ENCODE assay signal across 8 cellular contexts in genomic region chr2:217785544-217786045, GRCh38.
A peak's percentile ranks its signal among the peaks of the same experiment; 100 is the strongest.
DNase-seq lines count a peak whose midpoint lies in the region; ATAC-seq and TF ChIP-seq lines count a peak whose summit lies in the region.

No MANE protein-coding gene starts in this region.

- peak; percentile 70 for ATAC-seq in HG03354 (IDR thresholded peaks at IDR 0.05; ENCODE audit: poor library complexity, severe bottlenecking, unreplicated experiment)

- peak; percentile 96 for TF ChIP-seq CTCF in epithelial cell of esophagus (IDR thresholded peaks at IDR 0.05; ENCODE audit: insufficient read depth, low read depth, low read length, missing control alignments)

- DNase-seq in NCI-H510A treated with DMSO at 0.1 percent for 48 hours (lab: John Stamatoyannopoulos, UW) (peak; percentile 67), NCI-H510A (lab: John Stamatoyannopoulos, UW) (no peak), NOMO-1 (lab: John Stamatoyannopoulos, UW; ENCODE audit: unreplicated experiment in 2 of 2) (peak; percentile 44 to 50), epithelial cell of esophagus (ENCODE audit: low read depth) (peak; percentile 65)
- peak; percentile 37 to 78 (median 67) for DNase-seq in activated CD8-positive, alpha-beta memory T cell treated with anti-CD3 and anti-CD28 coated beads for 48 hours (ENCODE audit: low read depth in 2 of 3, low spot score in 2 of 3)
- DNase-seq in stimulated activated CD8-positive, alpha-beta memory T cell treated with anti-CD3 and anti-CD28 coated beads, Interleukin-4, amount 100 ng/mL, for 48 hours: peak; percentile 90

- H3K4me1 ChIP-seq in muscle layer of colon (ENCODE audit: insufficient read depth, low read length): peaks cover 8% of the 10 kb centered on the region

- H3K27ac ChIP-seq in muscle layer of colon (ENCODE audit: low read depth, low read length): peak overlapping the region; percentile 17

- peaks cover 16% of the 10 kb centered on the region for H3K36me3 ChIP-seq in muscle layer of colon (ENCODE audit: insufficient read depth, low read length)

- H3K9ac ChIP-seq in muscle layer of colon (ENCODE audit: low read length): no peak overlapping the region

- no peaks in the 10 kb centered on the region for H3K9me3 ChIP-seq in muscle layer of colon (ENCODE audit: low read length)

- H3K27me3 ChIP-seq in muscle layer of colon (ENCODE audit: control insufficient read depth in 1 of 2, insufficient read depth in 2 of 2, low read length in 2 of 2): no peaks in the 10 kb centered on the region

- H3K4me3 ChIP-seq in epithelial cell of esophagus (ENCODE audit: low read length) (no peak overlapping the region), muscle layer of colon (ENCODE audit: low read depth in 1 of 2, low read length in 2 of 2) (no peak overlapping the region)
